Comparison of ENCODE assay signal across 8 cellular contexts in genomic region chr13:21603531-21604448, GRCh38. TPM values are rescaled to one million over a fixed set of nuclear protein-coding genes. Genes with fewer than 3 reads are reported as not detected.
DNase-seq lines count a peak whose midpoint lies in the region; ATAC-seq and TF ChIP-seq lines count a peak whose summit lies in the region.

Gene MICU2, minus strand, starts transcription at chr13:21604170. Its CDS starts 22 bp downstream, at chr13:21604148.

- H3K36me3 Mint-ChIP-seq in endothelial cell (ENCODE audit: low read depth, unreplicated experiment) (peaks cover 5% of the 10 kb centered on the region), mesothelial cell of epicardium (peaks cover 7% of the 10 kb centered on the region)

- H3K4me1 Mint-ChIP-seq in endothelial cell (ENCODE audit: unreplicated experiment): peaks cover 5% of the 10 kb centered on the region
- H3K4me1 Mint-ChIP-seq in mesothelial cell of epicardium: peaks cover 9% of the 10 kb centered on the region

- peaks cover 24% of the 10 kb centered on the region for H3K79me2 ChIP-seq in OCI-LY1 (ENCODE audit: insufficient read depth, low read length)

- DNase-seq in Caki2 (ENCODE audit: low read depth) (peak; percentile 94), endothelial cell (ENCODE audit: low spot score) (peak; percentile 89), mesothelial cell of epicardium (ENCODE audit: low spot score in 2 of 2, unreplicated experiment in 2 of 2) (peak; percentile 85 to 91)
- peak; percentile 97 for DNase-seq in activated CD8-positive, alpha-beta memory T cell treated with anti-CD3 and anti-CD28 coated beads, Interleukin-2, amount 50 U/mL, for 48 hours
- DNase-seq in stimulated activated CD8-positive, alpha-beta memory T cell treated with anti-CD3 and anti-CD28 coated beads, Interleukin-15, amount 100 ng/mL, for 48 hours (ENCODE audit: low read depth in 2 of 2): peak; percentile 91 to 94

- H3K9me3 ChIP-seq in HUES48 (ENCODE audit: control insufficient read depth, insufficient read depth, low read length): no peaks in the 10 kb centered on the region
- H3K9me3 ChIP-seq in OCI-LY1 (ENCODE audit: low read length): no peaks in the 10 kb centered on the region

- no peak for TF ChIP-seq CTCF in OCI-LY1 (IDR thresholded peaks at IDR 0.05; ENCODE audit: low read length)
- no peak for TF ChIP-seq CTCF in endothelial cell (IDR thresholded peaks at IDR 0.05; ENCODE audit: unreplicated experiment)
- TF ChIP-seq CTCF in mesothelial cell of epicardium (IDR thresholded peaks at IDR 0.05; ENCODE audit: unreplicated experiment): no peak

- H3K9me2 ChIP-seq in OCI-LY1 (ENCODE audit: low read depth, low read length): no peaks in the 10 kb centered on the region

- no peaks in the 10 kb centered on the region for H4K20me1 ChIP-seq in OCI-LY1 (ENCODE audit: insufficient read depth, low read length)

- H3K27me3 ChIP-seq in HUES48 (ENCODE audit: control insufficient read depth, insufficient read depth, low read length): peaks cover 5% of the 10 kb centered on the region; the same call in 1 of the 2 replicates
- H3K27me3 ChIP-seq in OCI-LY1 (ENCODE audit: insufficient read depth, low read length): no peaks in the 10 kb centered on the region

- H3K9me3 Mint-ChIP-seq in endothelial cell (ENCODE audit: unreplicated experiment) (no peaks in the 10 kb centered on the region), mesothelial cell of epicardium (no peaks in the 10 kb centered on the region)

- in situ Hi-C loops in Caki2 (cut with HindIII; ENCODE audit: low pct_unique_long_range_greater_than_20kb, low sequenced_read_pairs): no loop called here

- H3K36me3 ChIP-seq in HUES48 (ENCODE audit: control insufficient read depth, insufficient read depth, low read length) (peaks cover 4% of the 10 kb centered on the region; the same call in 1 of the 2 replicates), OCI-LY1 (ENCODE audit: insufficient read depth, low read length) (peaks cover 6% of the 10 kb centered on the region; the same call in 1 of the 2 replicates)

- peak within 1 kb of the TSS; percentile 87 for H3K4me3 ChIP-seq in HUES48 (ENCODE audit: low read depth, low read length)
- H3K4me3 ChIP-seq in OCI-LY1 (ENCODE audit: low read depth, low read length, poor library complexity, severe bottlenecking): peak within 1 kb of the TSS; percentile 70

- no peaks in the 10 kb centered on the region for H3F3A ChIP-seq in OCI-LY1 (ENCODE audit: insufficient read depth, low read length)

- ATAC-seq in GM21390 (IDR thresholded peaks at IDR 0.05; ENCODE audit: unreplicated experiment): peak; percentile 95

- H2AFZ ChIP-seq in OCI-LY1 (ENCODE audit: low read length): peak within 1 kb of the TSS; percentile 94

- peak within 1 kb of the TSS; percentile 95 for H3K9ac ChIP-seq in HUES48 (ENCODE audit: low read depth, low read length)
- H3K9ac ChIP-seq in OCI-LY1 (ENCODE audit: low read length): peak within 1 kb of the TSS; percentile 78

- no peaks in the 10 kb centered on the region for H3K27me3 Mint-ChIP-seq in endothelial cell (ENCODE audit: unreplicated experiment)
- H3K27me3 Mint-ChIP-seq in mesothelial cell of epicardium (ENCODE audit: low read depth): peaks cover 15% of the 10 kb centered on the region

- H3K4me2 ChIP-seq in OCI-LY1 (ENCODE audit: low read length): peak within 1 kb of the TSS; percentile 83

- H3K4me1 ChIP-seq in HUES48 (ENCODE audit: control insufficient read depth, insufficient read depth, low read length) (no peaks in the 10 kb centered on the region), OCI-LY1 (ENCODE audit: insufficient read depth, low read length, severe bottlenecking) (peaks cover 6% of the 10 kb centered on the region)

- H3K27ac Mint-ChIP-seq in endothelial cell (ENCODE audit: unreplicated experiment) (peak within 1 kb of the TSS; percentile 93), mesothelial cell of epicardium (peak within 1 kb of the TSS; percentile 89)

- H3K4me3 Mint-ChIP-seq in endothelial cell (ENCODE audit: unreplicated experiment) (peak within 1 kb of the TSS; percentile 96), mesothelial cell of epicardium (peak within 1 kb of the TSS; percentile 81)

- H3K27ac ChIP-seq in HUES48 (ENCODE audit: low read depth, low read length) (peak within 1 kb of the TSS; percentile 99), OCI-LY1 (ENCODE audit: low read depth, low read length, poor library complexity, severe bottlenecking) (peak within 1 kb of the TSS; percentile 59)

RNA-seq across cellular contexts. Expression of gene MICU2, which starts in this region (rescaled TPM):
- total RNA-seq in Caki2 (2014; rRNA removed; shearing (Covaris generic); ENCODE audit: low replicate concordance): 37.3 and 46.0 TPM in 2 replicates
- total RNA-seq in endothelial cell (ENCODE audit: unreplicated experiment) (22.3 TPM), mesothelial cell of epicardium (41.6 to 44.1 TPM (median 41.7 TPM) in 3 replicates)

Comparison
In these comparisons a context has a peak if more than half of its experiments do, and no peak if none do; other contexts are left out.
1. Peak in every context shown above with its lines: DNase-seq, ATAC-seq, H3K4me3 ChIP-seq and H3K27ac ChIP-seq.